Comparison of ENCODE assay signal across 8 cellular contexts in genomic region chr14:20461230-20462141, GRCh38. TPM values are rescaled to one million over a fixed set of nuclear protein-coding genes. Genes with fewer than 3 reads are reported as not detected.
A peak's percentile ranks its signal among the peaks of the same experiment; 100 is the strongest.
DNase-seq lines count a peak whose midpoint lies in the region; ATAC-seq and TF ChIP-seq lines count a peak whose summit lies in the region.

Gene PIP4P1 (minus strand): TSS chr14:20461434. CDS start chr14:20461325, 109 bp downstream.

- WGBS in HUES64, result under 1% methylated on average over 67 of the region's 67 CpGs

- no peaks in the 10 kb centered on the region for H3K9me3 ChIP-seq in HUES64 (ENCODE audit: insufficient read depth, low read depth, low read length)
- no peaks in the 10 kb centered on the region for H3K9me3 ChIP-seq in OCI-LY1 (ENCODE audit: low read length)

- BruUV-seq in Calu3 (replicated peaks; lab: Mats Ljungman, UMichigan), result no TSS peak

- TF ChIP-seq CTCF in Calu3 (IDR thresholded peaks at IDR 0.05; ENCODE audit: unreplicated experiment) (no peak), OCI-LY1 (IDR thresholded peaks at IDR 0.05; ENCODE audit: low read length) (no peak)

- H3K27ac ChIP-seq in HUES64 (ENCODE audit: low read depth, low read length) (peak within 1 kb of the TSS; percentile 96), OCI-LY1 (ENCODE audit: low read depth, low read length, poor library complexity, severe bottlenecking) (peak within 1 kb of the TSS; percentile 89)

- no peaks in the 10 kb centered on the region for H3K9me3 Mint-ChIP-seq in Calu3 (ENCODE audit: low read depth, unreplicated experiment)

- H3K27ac Mint-ChIP-seq in Calu3 (ENCODE audit: unreplicated experiment), result peak within 1 kb of the TSS; percentile 100

- H3K4me1 ChIP-seq in HUES64 (ENCODE audit: insufficient read depth, low read length), result peaks cover 11% of the 10 kb centered on the region; the same call in 1 of the 2 replicates
- peaks cover 24% of the 10 kb centered on the region for H3K4me1 ChIP-seq in OCI-LY1 (ENCODE audit: insufficient read depth, low read length, severe bottlenecking)

- CTCF ChIA-PET in Calu3 (lab: Charles Lee), result interaction anchor here (0.9 to 1.6 kb wide), 4 partner anchors 46 to 152 kb away, joined by 3 to 9 read pairs (median 6); partner anchors contain the start of gene PARP2

- ATAC-seq in GM21447 (IDR thresholded peaks at IDR 0.05; ENCODE audit: unreplicated experiment), result peak; percentile 92

- H3K27me3 ChIP-seq in HUES64 (ENCODE audit: insufficient read depth, low read length) (no peaks in the 10 kb centered on the region), OCI-LY1 (ENCODE audit: insufficient read depth, low read length) (no peaks in the 10 kb centered on the region)

- peaks cover 37% of the 10 kb centered on the region for H3K36me3 Mint-ChIP-seq in Calu3 (ENCODE audit: insufficient read depth, unreplicated experiment)

- in situ Hi-C loops in endometrial microvascular endothelial cells (cut with HindIII; ENCODE audit: inconsistent ontology term, low pct_unique_long_range_greater_than_20kb, low sequenced_read_pairs), result no loop called here

- H2AFZ ChIP-seq in OCI-LY1 (ENCODE audit: low read length), result no peak within 1 kb of the TSS

- no peaks in the 10 kb centered on the region for H3K79me2 ChIP-seq in OCI-LY1 (ENCODE audit: insufficient read depth, low read length)

- peak within 1 kb of the TSS; percentile 74 for H3K9ac ChIP-seq in HUES64 (ENCODE audit: low read depth, low read length)
- peak within 1 kb of the TSS; percentile 90 for H3K9ac ChIP-seq in OCI-LY1 (ENCODE audit: low read length)

- peak; percentile 98 for DNase-seq in Calu3
- DNase-seq in activated CD8-positive, alpha-beta memory T cell treated with anti-CD3 and anti-CD28 coated beads, Interleukin-2, amount 50 U/mL, for 4 hours, result peak; percentile 96
- DNase-seq in mesenteric fat pad (ENCODE audit: low spot score), result peak; percentile 99
- peak; percentile 95 for DNase-seq in stimulated activated CD8-positive, alpha-beta memory T cell treated with anti-CD3 and anti-CD28 coated beads, Interleukin-15, amount 100 ng/mL, for 24 hours (ENCODE audit: low read depth)

- H4K20me1 ChIP-seq in OCI-LY1 (ENCODE audit: insufficient read depth, low read length), result no peaks in the 10 kb centered on the region

- peaks cover 19% of the 10 kb centered on the region for H3K4me1 Mint-ChIP-seq in Calu3 (ENCODE audit: low read depth, unreplicated experiment)

- H3K4me2 ChIP-seq in OCI-LY1 (ENCODE audit: low read length), result peak within 1 kb of the TSS; percentile 99

- H3K36me3 ChIP-seq in HUES64 (ENCODE audit: insufficient read depth, low read length) (peaks cover 41% of the 10 kb centered on the region), OCI-LY1 (ENCODE audit: insufficient read depth, low read length) (peaks cover 38% of the 10 kb centered on the region)

- no peaks in the 10 kb centered on the region for H3F3A ChIP-seq in OCI-LY1 (ENCODE audit: insufficient read depth, low read length)

- H3K4me3 Mint-ChIP-seq in Calu3 (ENCODE audit: low read depth, unreplicated experiment), result peak within 1 kb of the TSS; percentile 83

- H3K4me3 ChIP-seq in HUES64 (ENCODE audit: low read length), result peak within 1 kb of the TSS; percentile 71
- H3K4me3 ChIP-seq in OCI-LY1 (ENCODE audit: low read depth, low read length, poor library complexity, severe bottlenecking), result peak within 1 kb of the TSS; percentile 90

- no peaks in the 10 kb centered on the region for H3K9me2 ChIP-seq in OCI-LY1 (ENCODE audit: low read depth, low read length)

- intact Hi-C loops in Calu3 (cut with micrococcal nuclease; ENCODE audit: unreplicated experiment), result loop anchor here (2.0 kb wide), 1 partner anchor 43 kb away; no protein-coding TSS in a partner anchor

- H3K27me3 Mint-ChIP-seq in Calu3 (ENCODE audit: unreplicated experiment), result no peaks in the 10 kb centered on the region

RNA-seq across cellular contexts. Expression of gene PIP4P1, which starts in this region (rescaled TPM):
- total RNA-seq in Calu3 (2022) (27.0 and 33.8 TPM in 2 replicates), endometrial microvascular endothelial cells (ENCODE audit: inconsistent ontology term) (10.4 TPM), mesenteric fat pad (28.0 TPM)
- 28.4 TPM for polyA plus RNA-seq in HUES64 (2013, experiment 1 of 2)
- 30.2 TPM for polyA plus RNA-seq in HUES64 (2013, experiment 2 of 2)

Comparison
In these comparisons a context has a peak if more than half of its experiments do, and no peak if none do; other contexts are left out.
1. Peak in every context shown above with its lines: DNase-seq, ATAC-seq, H3K4me3 ChIP-seq and H3K27ac ChIP-seq.